14 cellular contexts compared by ENCODE assay signal in the genomic region with DNA sequence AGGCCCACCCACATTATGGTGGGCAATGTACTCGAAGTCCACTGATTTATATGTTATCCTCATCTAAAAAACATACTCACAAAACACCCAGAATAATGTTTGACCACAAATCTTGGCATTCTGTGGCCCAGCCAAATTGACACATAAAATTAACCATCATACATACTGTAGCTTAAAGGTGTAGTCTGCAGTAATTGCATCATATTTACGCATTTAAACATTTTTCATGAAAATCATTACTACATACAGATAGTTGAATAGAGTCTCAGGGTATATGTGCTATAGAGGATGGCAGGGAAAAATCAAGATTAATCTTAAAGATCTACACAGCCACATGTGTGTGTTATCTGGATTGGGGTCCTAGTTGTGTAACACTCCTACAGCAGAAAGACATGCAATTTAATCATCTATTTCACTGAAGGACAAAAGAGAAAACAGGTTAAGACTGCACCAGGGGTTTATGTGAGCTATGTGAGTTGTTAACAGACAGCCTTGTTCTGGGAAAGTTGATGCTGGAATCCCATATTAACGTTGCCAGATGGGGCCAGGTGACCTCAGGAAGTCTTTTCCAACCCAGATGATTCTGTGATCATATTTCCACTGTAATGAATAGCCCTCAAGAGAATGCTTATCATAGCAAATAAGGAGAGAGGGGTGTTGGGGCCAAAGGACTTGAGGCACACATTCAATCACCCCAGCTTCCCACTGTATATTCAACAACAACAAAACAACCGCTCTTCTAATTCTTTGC. TPM values are rescaled to one million over a fixed set of nuclear protein-coding genes. Genes with fewer than 3 reads are reported as not detected.
DNase-seq lines count a peak whose midpoint lies in the region; ATAC-seq and TF ChIP-seq lines count a peak whose summit lies in the region.
"Had no signal": no experiment of that assay in that cellular context is flagged by ENCODE, and none has a peak within 500 bp of the region (broad histone marks: within the 10 kb centered on the region; RNA-seq: fewer than 3 reads in every experiment).

No MANE protein-coding gene starts in this region.

- WGBS in mesendoderm (ENCODE audit: extremely low coverage, insufficient coverage, low lambda C conversion rate), result no CpG with 5 or more reads among the region's 4 CpGs
- WGBS in upper lobe of left lung, 2 donors, result 66 to 74% methylated on average over 4 of the region's 4 CpGs

- ATAC-seq in left ventricle myocardium superior (no peak), upper lobe of left lung (ENCODE audit: low FRiP score in 2 of 2) (no peak), HG03196 (IDR thresholded peaks at IDR 0.05; ENCODE audit: unreplicated experiment) (no peak)

- no peak for TF ChIP-seq EP300 in upper lobe of left lung (IDR thresholded peaks at IDR 0.05)

- no peak overlapping the region for H3K4me2 ChIP-seq in mesendoderm (ENCODE audit: low read length)

- in situ Hi-C loops in HAP-1 (cut with MboI; ENCODE audit: low sequenced_read_pairs), result no loop called here

- no peak overlapping the region for H2BK120ac ChIP-seq in mesendoderm (ENCODE audit: low read depth, low read length)

- no peaks in the 10 kb centered on the region for H3K27me3 ChIP-seq in left ventricle myocardium inferior (ENCODE audit: low read depth)
- no peaks in the 10 kb centered on the region for H3K27me3 ChIP-seq in mesendoderm (ENCODE audit: insufficient read depth, low read length, poor library complexity)
- H3K27me3 ChIP-seq in upper lobe of left lung, result no peaks in the 10 kb centered on the region
- H3K27me3 ChIP-seq in HAP-1 (ENCODE audit: low read depth), result no peaks in the 10 kb centered on the region
- H3K27me3 ChIP-seq: SJSA1 had no signal

- no peak overlapping the region for H3K4ac ChIP-seq in mesendoderm (ENCODE audit: low read depth, low read length)

- no peaks in the 10 kb centered on the region for H3K36me3 ChIP-seq in left ventricle myocardium inferior
- no peaks in the 10 kb centered on the region for H3K36me3 ChIP-seq in mesendoderm (ENCODE audit: control insufficient read depth, insufficient read depth, low read length)
- H3K36me3 ChIP-seq in upper lobe of left lung, result no peaks in the 10 kb centered on the region
- H3K36me3 ChIP-seq in HAP-1 (replicated peaks), result no peaks in the 10 kb centered on the region

- H2BK5ac ChIP-seq in mesendoderm (ENCODE audit: low read length), result no peak overlapping the region

- H3K27ac ChIP-seq in left ventricle myocardium inferior (replicated peaks), result peak overlapping the region; percentile 95
- no peak overlapping the region for H3K27ac ChIP-seq in mesendoderm (ENCODE audit: low read depth, low read length)
- H3K27ac ChIP-seq in upper lobe of left lung, result peak overlapping the region; percentile 1 to 85 (median 59)
- H3K27ac ChIP-seq: RWPE1, SJSA1 had no signal

- peaks cover 70% of the 10 kb centered on the region for H3K79me2 ChIP-seq in mesendoderm (ENCODE audit: control insufficient read depth, insufficient read depth, low read length)

- H3K9me3 ChIP-seq in left ventricle myocardium inferior (replicated peaks) (no peaks in the 10 kb centered on the region), upper lobe of left lung (no peaks in the 10 kb centered on the region), HAP-1 (no peaks in the 10 kb centered on the region)
- H3K9me3 ChIP-seq: SJSA1 had no signal

- TF ChIP-seq CTCF in left ventricle myocardium inferior (IDR thresholded peaks at IDR 0.05; ENCODE audit: borderline replicate concordance) (no peak), upper lobe of left lung (IDR thresholded peaks at IDR 0.05) (no peak)

- no peak overlapping the region for H2AK5ac ChIP-seq in mesendoderm (ENCODE audit: low read length)

- H2BK15ac ChIP-seq in mesendoderm (replicated peaks; ENCODE audit: low read depth), result no peak overlapping the region

- intact Hi-C loops in left ventricle myocardium inferior (cut with micrococcal nuclease), result no loop called here
- intact Hi-C loops in left ventricle myocardium superior (cut with micrococcal nuclease), result no loop called here

- H3K4me1 ChIP-seq in left ventricle myocardium inferior, result peaks cover 99% of the 10 kb centered on the region
- peaks cover 8% of the 10 kb centered on the region for H3K4me1 ChIP-seq in mesendoderm (ENCODE audit: control insufficient read depth, low read depth, low read length)
- peaks cover 30 to 64% (median 47%) of the 10 kb centered on the region in 4 donors for H3K4me1 ChIP-seq in upper lobe of left lung
- H3K4me1 ChIP-seq in HAP-1, result peaks cover under 1% of the 10 kb centered on the region; the same call in 1 of the 2 replicates
- H3K4me1 ChIP-seq: SJSA1 had no signal

- H4K5ac ChIP-seq in mesendoderm (ENCODE audit: low read length), result no peak overlapping the region

- no peak overlapping the region for H3K4me3 ChIP-seq in left ventricle myocardium inferior
- H3K4me3 ChIP-seq in mesendoderm (ENCODE audit: low read length), result no peak overlapping the region
- H3K4me3 ChIP-seq in upper lobe of left lung, result no peak overlapping the region
- no peak overlapping the region for H3K4me3 ChIP-seq in HAP-1
- H3K4me3 ChIP-seq: SJSA1 had no signal

- no peak overlapping the region for H3K56ac ChIP-seq in mesendoderm (ENCODE audit: low read length)

- no peak overlapping the region for H3K9ac ChIP-seq in mesendoderm (ENCODE audit: low read length)

- no peak for DNase-seq in left ventricle myocardium inferior
- DNase-seq in left ventricle myocardium superior, result no peak
- DNase-seq in NCI-H2171 treated with DMSO at 0.1 percent for 48 hours (lab: John Stamatoyannopoulos, UW), result peak; percentile 72
- no peak for DNase-seq in mesendoderm
- no peak for DNase-seq in upper lobe of left lung
- DNase-seq in HAP-1 (ENCODE audit: low spot score in 2 of 2), result no peak
- DNase-seq: AML-193, Kasumi-1, NCI-H1105 treated with DMSO at 0.1 percent for 48 hours, NCI-H1694 treated with DMSO at 0.1 percent for 48 hours, OCI-M1 had no signal

- no peak overlapping the region for H3K18ac ChIP-seq in mesendoderm (ENCODE audit: low read length)

- peak overlapping the region; percentile 36 for H3K23ac ChIP-seq in mesendoderm (ENCODE audit: low read length)

- H3K79me1 ChIP-seq in mesendoderm (ENCODE audit: low read length), result peaks cover 26% of the 10 kb centered on the region

- no peak overlapping the region for H4K8ac ChIP-seq in mesendoderm (ENCODE audit: low read depth, low read length)

- no peak for TF ChIP-seq POLR2A in upper lobe of left lung (IDR thresholded peaks at IDR 0.05)

RNA-seq across cellular contexts. Expression of a gene that starts 14.3 kb away (rescaled TPM):
- total RNA-seq in left ventricle myocardium inferior (9.4 TPM), left ventricle myocardium superior (11.5 TPM), upper lobe of left lung (10 to 100 TPM in 1 of 6 donors, 1 to 10 TPM in 5; 4.4 to 10.3 (median 8.0) TPM)
- 18.1 TPM for polyA plus RNA-seq in mesendoderm (2013, experiment 1 of 2)
- polyA plus RNA-seq in mesendoderm (2013, experiment 2 of 2), result 18.1 TPM
